In the genomic region with DNA sequence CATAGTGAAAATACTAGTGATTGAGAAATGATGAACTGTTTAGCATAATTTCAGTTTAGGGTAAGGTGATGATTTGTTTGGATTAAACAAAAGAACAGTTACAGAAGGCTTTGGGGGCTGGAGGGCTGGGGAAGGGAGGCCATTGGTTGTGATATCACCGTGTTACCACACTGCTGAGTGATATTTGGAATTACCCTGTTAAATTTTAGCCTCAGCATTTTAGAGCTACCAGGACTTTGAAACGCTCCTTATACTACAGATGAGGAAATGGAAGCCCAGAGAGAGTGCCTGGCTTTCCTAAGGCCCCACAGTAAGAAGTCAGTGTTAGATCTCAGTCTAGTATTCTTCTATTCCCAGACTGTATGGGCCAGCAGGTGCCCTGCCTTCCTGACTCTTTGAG, we compare ENCODE assay signal across 2 cellular contexts.
TF ChIP-seq lines count a peak whose summit lies in the region.

No MANE protein-coding gene starts in this region.

TF ChIP-seq in HepG2, 621 proteins besides CTCF, POLR2A, EP300 and RAD21:
- TF ChIP-seq ZNF317 (CRISPR knock-in tag; IDR thresholded peaks at IDR 0.05) (peak; percentile 84), XRCC5 (optimal IDR thresholded peaks at IDR 0.05; ENCODE audit: low read length) (no peak)

TF ChIP-seq in GM23338, 12 proteins besides CTCF, POLR2A, EP300 and RAD21:
- TF ChIP-seq EZH2 (IDR thresholded peaks at IDR 0.05; ENCODE audit: low read depth, unreplicated experiment) (no peak), POLR2AphosphoS5 (IDR thresholded peaks at IDR 0.05; ENCODE audit: low read depth) (no peak), EZH2phosphoT487 (IDR thresholded peaks at IDR 0.05; ENCODE audit: unreplicated experiment) (no peak), JUNB (IDR thresholded peaks at IDR 0.05; ENCODE audit: unreplicated experiment) (no peak), ZNF331 (CRISPR knock-in tag; IDR thresholded peaks at IDR 0.05; ENCODE audit: low read depth) (no peak)
- TF ChIP-seq, protein P1, sequence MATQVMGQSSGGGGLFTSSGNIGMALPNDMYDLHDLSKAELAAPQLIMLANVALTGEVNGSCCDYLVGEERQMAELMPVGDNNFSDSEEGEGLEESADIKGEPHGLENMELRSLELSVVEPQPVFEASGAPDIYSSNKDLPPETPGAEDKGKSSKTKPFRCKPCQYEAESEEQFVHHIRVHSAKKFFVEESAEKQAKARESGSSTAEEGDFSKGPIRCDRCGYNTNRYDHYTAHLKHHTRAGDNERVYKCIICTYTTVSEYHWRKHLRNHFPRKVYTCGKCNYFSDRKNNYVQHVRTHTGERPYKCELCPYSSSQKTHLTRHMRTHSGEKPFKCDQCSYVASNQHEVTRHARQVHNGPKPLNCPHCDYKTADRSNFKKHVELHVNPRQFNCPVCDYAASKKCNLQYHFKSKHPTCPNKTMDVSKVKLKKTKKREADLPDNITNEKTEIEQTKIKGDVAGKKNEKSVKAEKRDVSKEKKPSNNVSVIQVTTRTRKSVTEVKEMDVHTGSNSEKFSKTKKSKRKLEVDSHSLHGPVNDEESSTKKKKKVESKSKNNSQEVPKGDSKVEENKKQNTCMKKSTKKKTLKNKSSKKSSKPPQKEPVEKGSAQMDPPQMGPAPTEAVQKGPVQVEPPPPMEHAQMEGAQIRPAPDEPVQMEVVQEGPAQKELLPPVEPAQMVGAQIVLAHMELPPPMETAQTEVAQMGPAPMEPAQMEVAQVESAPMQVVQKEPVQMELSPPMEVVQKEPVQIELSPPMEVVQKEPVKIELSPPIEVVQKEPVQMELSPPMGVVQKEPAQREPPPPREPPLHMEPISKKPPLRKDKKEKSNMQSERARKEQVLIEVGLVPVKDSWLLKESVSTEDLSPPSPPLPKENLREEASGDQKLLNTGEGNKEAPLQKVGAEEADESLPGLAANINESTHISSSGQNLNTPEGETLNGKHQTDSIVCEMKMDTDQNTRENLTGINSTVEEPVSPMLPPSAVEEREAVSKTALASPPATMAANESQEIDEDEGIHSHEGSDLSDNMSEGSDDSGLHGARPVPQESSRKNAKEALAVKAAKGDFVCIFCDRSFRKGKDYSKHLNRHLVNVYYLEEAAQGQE (IDR thresholded peaks at IDR 0.05; ENCODE audit: unreplicated experiment) = no peak
- TF ChIP-seq, protein P2, sequence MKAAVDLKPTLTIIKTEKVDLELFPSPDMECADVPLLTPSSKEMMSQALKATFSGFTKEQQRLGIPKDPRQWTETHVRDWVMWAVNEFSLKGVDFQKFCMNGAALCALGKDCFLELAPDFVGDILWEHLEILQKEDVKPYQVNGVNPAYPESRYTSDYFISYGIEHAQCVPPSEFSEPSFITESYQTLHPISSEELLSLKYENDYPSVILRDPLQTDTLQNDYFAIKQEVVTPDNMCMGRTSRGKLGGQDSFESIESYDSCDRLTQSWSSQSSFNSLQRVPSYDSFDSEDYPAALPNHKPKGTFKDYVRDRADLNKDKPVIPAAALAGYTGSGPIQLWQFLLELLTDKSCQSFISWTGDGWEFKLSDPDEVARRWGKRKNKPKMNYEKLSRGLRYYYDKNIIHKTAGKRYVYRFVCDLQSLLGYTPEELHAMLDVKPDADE (IDR thresholded peaks at IDR 0.05) = no peak
